1 cellular context compared by ENCODE assay signal in genomic region chr5:91329273-91329672, GRCh38.
TF ChIP-seq lines count a peak whose summit lies in the region.

No MANE protein-coding gene starts in this region.

TF ChIP-seq in A549, 52 proteins besides CTCF, POLR2A, EP300 and RAD21 (continued from another document):
- TF ChIP-seq USF2 (IDR thresholded peaks at IDR 0.05) (no peak), REST (IDR thresholded peaks at IDR 0.05) (no peak), CHD4 (IDR thresholded peaks at IDR 0.05; ENCODE audit: borderline replicate concordance) (no peak), MAZ (IDR thresholded peaks at IDR 0.05; ENCODE audit: borderline replicate concordance, low read depth, low read length) (no peak), GATA3 (IDR thresholded peaks at IDR 0.05; ENCODE audit: borderline replicate concordance) (no peak), TP53 (CRISPR knock-in tag; IDR thresholded peaks at IDR 0.05) (no peak)
